In the genomic region with DNA sequence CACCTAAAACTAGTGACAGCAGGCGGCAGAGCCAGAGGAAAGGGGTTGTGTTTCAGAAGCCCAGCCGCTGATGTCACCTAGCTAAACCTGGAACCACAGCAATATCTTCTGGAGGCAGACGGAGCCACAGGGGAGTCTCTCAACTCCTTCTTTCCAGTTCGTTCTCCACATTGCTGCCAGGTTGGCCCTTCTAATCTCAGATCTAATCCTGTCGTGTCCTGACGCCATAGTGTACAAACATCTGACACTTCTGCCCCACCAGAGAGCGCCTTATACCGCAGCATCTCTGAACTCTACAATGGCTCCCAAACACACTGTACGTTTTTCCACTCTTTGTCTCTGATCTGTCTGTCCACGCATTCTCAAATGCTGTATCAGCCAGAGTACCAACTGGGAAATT, we compare ENCODE assay signal across 18 cellular contexts.
DNase-seq lines count a peak whose midpoint lies in the region; ATAC-seq and TF ChIP-seq lines count a peak whose summit lies in the region.
"Had no signal": no experiment of that assay in that cellular context is flagged by ENCODE, and none has a peak within 500 bp of the region (broad histone marks: within the 10 kb centered on the region; RNA-seq: fewer than 3 reads in every experiment).

No MANE protein-coding gene starts in this region.

- ATAC-seq in left ventricle myocardium superior, result peak; percentile 44
- no peak for ATAC-seq in Right ventricle myocardium superior (ENCODE audit: poor library complexity)
- peak; percentile 39 to 87 for ATAC-seq in gastrocnemius medialis
- no peak for ATAC-seq in GM18867 (IDR thresholded peaks at IDR 0.05; ENCODE audit: unreplicated experiment)
- ATAC-seq: body of pancreas, esophagus mucosa, PC-3 had no signal

- TF ChIP-seq POLR2A in gastrocnemius medialis (IDR thresholded peaks at IDR 0.05), result no peak

- no peak for DNase-seq in left ventricle myocardium superior
- no peak for DNase-seq in Right ventricle myocardium superior
- DNase-seq in NCI-H2196 (lab: John Stamatoyannopoulos, UW; ENCODE audit: unreplicated experiment), result peak; percentile 65
- peak; percentile 14 for DNase-seq in fibroblast of villous mesenchyme (ENCODE audit: low read depth)
- DNase-seq in gastrocnemius medialis, result peak in 1 of 2 donors; percentile 31
- no peak for DNase-seq in activated CD8-positive, alpha-beta memory T cell treated with anti-CD3 and anti-CD28 coated beads, Interleukin-2, amount 50 U/mL, for 4 hours
- DNase-seq in UCSD-AML1 (lab: John Stamatoyannopoulos, UW; ENCODE audit: unreplicated experiment), result no peak
- DNase-seq: activated CD4-positive, alpha-beta T cell treated with anti-CD3 and anti-CD28 coated beads, Interleukin-2, amount 10 ng/mL, durations not matched to agents 7 days and 5 days; activated T-cell treated with anti-CD3 and anti-CD28 coated beads, Interleukin-2, amount 50 U/mL, for 1 hour; body of pancreas; H9; NCI-H2029 treated with DMSO at 0.1 percent for 48 hours; occipital lobe; PC-3; stimulated activated CD4-positive, alpha-beta T cell treated with anti-CD3 and anti-CD28 coated beads, Interleukin-4, amount 100 ng/mL, for 1 hour; stimulated activated CD8-positive, alpha-beta memory T cell treated with anti-CD3 and anti-CD28 coated beads, Interleukin-4, amount 100 ng/mL, for 48 hours had no signal

- TF ChIP-seq CTCF in fibroblast of villous mesenchyme (IDR thresholded peaks at IDR 0.05; ENCODE audit: insufficient read depth, low read depth, low read length) (peak; percentile 17), gastrocnemius medialis (IDR thresholded peaks at IDR 0.05 in 4 of 5, conservative IDR thresholded peaks at IDR 0.05 in 1 of 5) (peak in 2 of 5 experiments; percentile 19)

- intact Hi-C loops in left ventricle myocardium superior (cut with micrococcal nuclease), result no loop called here
- intact Hi-C loops in Right ventricle myocardium superior (cut with DNase I), result no loop called here
- intact Hi-C loops in gastrocnemius medialis (cut with DNase I; ENCODE audit: low total_unique reads), result no loop called here

- in situ Hi-C loops in gastrocnemius medialis (cut with MboI; ENCODE audit: low sequenced_read_pairs in 4 of 4), result no loop called here

- no peaks in the 10 kb centered on the region for H3K27me3 ChIP-seq in gastrocnemius medialis
- H3K27me3 ChIP-seq: body of pancreas had no signal

- H3K4me3 ChIP-seq in fibroblast of villous mesenchyme (ENCODE audit: low read depth, low read length) (no peak overlapping the region), gastrocnemius medialis (no peak overlapping the region)
- H3K4me3 ChIP-seq: body of pancreas had no signal

- no peaks in the 10 kb centered on the region for H3K4me1 ChIP-seq in gastrocnemius medialis
- H3K4me1 ChIP-seq: body of pancreas had no signal

- no peaks in the 10 kb centered on the region for H3K9me3 ChIP-seq in gastrocnemius medialis
- H3K9me3 ChIP-seq: body of pancreas had no signal

- no peaks in the 10 kb centered on the region for H3K36me3 ChIP-seq in gastrocnemius medialis

- H3K27ac ChIP-seq in gastrocnemius medialis, result peak overlapping the region in 1 of 4 donors; percentile 36
- H3K27ac ChIP-seq: body of pancreas had no signal

Comparison
In these comparisons a context has a peak if more than half of its experiments do, and no peak if none do; other contexts are left out.
1. ATAC-seq: peak in left ventricle myocardium superior (single experiment) and gastrocnemius medialis (2 of 2); none in Right ventricle myocardium superior (single experiment) and GM18867 (single experiment).
2. DNase-seq: peak in NCI-H2196 (single experiment) and fibroblast of villous mesenchyme (single experiment); none in left ventricle myocardium superior (single experiment), Right ventricle myocardium superior (single experiment), activated CD8-positive, alpha-beta memory T cell treated with anti-CD3 and anti-CD28 coated beads, Interleukin-2, amount 50 U/mL, for 4 hours (single experiment) and UCSD-AML1 (single experiment).